ENCODE assay signal across 17 cellular contexts in the genomic region with DNA sequence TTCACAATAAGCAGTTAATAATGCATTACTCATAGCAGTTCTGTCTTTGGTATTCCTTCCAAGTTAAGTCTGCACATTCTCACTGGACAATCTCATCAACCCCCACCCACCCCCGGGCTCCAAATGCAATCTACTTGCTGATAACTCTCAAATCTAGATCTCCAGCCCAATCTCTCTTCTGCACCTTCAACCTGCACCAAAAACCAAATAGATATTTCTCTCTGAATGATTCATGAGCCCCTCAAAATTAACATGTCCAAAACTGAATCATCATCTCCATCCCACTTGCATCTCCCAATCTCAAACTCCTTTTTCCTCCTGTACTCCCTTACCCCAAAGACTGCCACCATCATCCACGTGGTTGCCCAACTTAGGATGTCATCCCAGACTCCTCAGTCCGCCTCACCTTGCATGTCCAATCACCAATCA. TPM values are rescaled to one million over a fixed set of nuclear protein-coding genes. Genes with fewer than 3 reads are reported as not detected.
DNase-seq lines count a peak whose midpoint lies in the region; ATAC-seq and TF ChIP-seq lines count a peak whose summit lies in the region.
"Had no signal": no experiment of that assay in that cellular context is flagged by ENCODE, and none has a peak within 500 bp of the region (broad histone marks: within the 10 kb centered on the region; RNA-seq: fewer than 3 reads in every experiment).

No MANE protein-coding gene starts in this region.

- H3K9me3 ChIP-seq in SK-N-MC (ENCODE audit: low read depth, low read length) (no peaks in the 10 kb centered on the region), skeletal muscle satellite cell (replicated peaks; ENCODE audit: low read length) (no peaks in the 10 kb centered on the region)

- H3K4me1 Mint-ChIP-seq in activated T-cell treated with anti-CD3 and anti-CD28 coated beads, Interleukin-2, amount 50 U/mL, for 4 hours (ENCODE audit: low read depth) = peaks cover 28% of the 10 kb centered on the region

- no peaks in the 10 kb centered on the region for H3K27me3 ChIP-seq in skeletal muscle satellite cell (ENCODE audit: control insufficient read depth, insufficient read depth, low read length)

- CTCF ChIA-PET in HEK293T (lab: Yijun Ruan, JAX) = no interaction called here

- no peak for DNase-seq in activated T-cell treated with anti-CD3 and anti-CD28 coated beads, Interleukin-2, amount 50 U/mL, for 4 hours
- DNase-seq in activated T-cell treated with anti-CD3 and anti-CD28 coated beads for 4 hours = no peak
- DNase-seq in SK-N-MC (ENCODE audit: low read depth, low spot score) = no peak
- DNase-seq in fibroblast of the aortic adventitia (ENCODE audit: low read depth) = peak; percentile 39
- DNase-seq in HEK293T (ENCODE audit: extremely low spot score) = no peak
- DNase-seq in C1 segment of cervical spinal cord (lab: John Stamatoyannopoulos, UW) = no peak
- DNase-seq: 8988T; activated CD8-positive, alpha-beta T cell treated with anti-CD3 and anti-CD28 coated beads, Interleukin-2, amount 10 ng/mL, durations not matched to agents 7 days and 5 days; activated gamma-delta T cell; DMS153; hypothalamus; Kasumi-1; NCI-H2029 treated with DMSO at 0.1 percent for 48 hours; NK-92 treated with Interleukin-12 subunit alpha and Interleukin-12 subunit beta, amount 100 ng/mL, for 24 hours; SIG-M5 had no signal

- no peaks in the 10 kb centered on the region for H3K9me3 Mint-ChIP-seq in activated T-cell treated with anti-CD3 and anti-CD28 coated beads, Interleukin-2, amount 50 U/mL, for 4 hours

- H3K9ac ChIP-seq in SK-N-MC (ENCODE audit: insufficient read length) (no peak overlapping the region), skeletal muscle satellite cell (ENCODE audit: low read depth, low read length) (no peak overlapping the region)

- no peaks in the 10 kb centered on the region for H3K27me3 Mint-ChIP-seq in activated T-cell treated with anti-CD3 and anti-CD28 coated beads, Interleukin-2, amount 50 U/mL, for 4 hours (ENCODE audit: low read depth)

- no peak for TF ChIP-seq CTCF in fibroblast of the aortic adventitia (IDR thresholded peaks at IDR 0.05; ENCODE audit: insufficient read depth, low read length)

- no peak for ATAC-seq in activated T-cell treated with anti-CD3 and anti-CD28 coated beads, Interleukin-2, amount 50 U/mL, for 4 hours
- no peak for ATAC-seq in HG03280 (IDR thresholded peaks at IDR 0.05; ENCODE audit: unreplicated experiment)
- ATAC-seq: activated CD8-positive, alpha-beta T cell treated with anti-CD3 and anti-CD28 coated beads, Interleukin-2, amount 10 ng/mL, durations not matched to agents 7 days and 5 days had no signal

- H3K4me3 Mint-ChIP-seq in activated T-cell treated with anti-CD3 and anti-CD28 coated beads, Interleukin-2, amount 50 U/mL, for 4 hours = peak overlapping the region; percentile 1
- H3K4me3 Mint-ChIP-seq: activated CD8-positive, alpha-beta T cell treated with anti-CD3 and anti-CD28 coated beads, Interleukin-2, amount 10 ng/mL, durations not matched to agents 7 days and 5 days had no signal

- H3K36me3 ChIP-seq in SK-N-MC (ENCODE audit: insufficient read depth, low read length) = no peaks in the 10 kb centered on the region
- H3K36me3 ChIP-seq in skeletal muscle satellite cell (ENCODE audit: insufficient read depth, low read length) = no peaks in the 10 kb centered on the region

- no peaks in the 10 kb centered on the region for H3K36me3 Mint-ChIP-seq in activated T-cell treated with anti-CD3 and anti-CD28 coated beads, Interleukin-2, amount 50 U/mL, for 4 hours (ENCODE audit: insufficient read depth)

- H3K4me1 ChIP-seq in skeletal muscle satellite cell (ENCODE audit: control insufficient read depth, insufficient read depth, low read length) = peaks cover 40% of the 10 kb centered on the region

- peak overlapping the region; percentile 35 for H3K4me2 ChIP-seq in skeletal muscle satellite cell (ENCODE audit: low read length)

- peak overlapping the region; percentile 41 for H3K4me3 ChIP-seq in SK-N-MC
- H3K4me3 ChIP-seq in fibroblast of the aortic adventitia (ENCODE audit: low read depth, low read length) = peak overlapping the region; percentile 43
- peak overlapping the region; percentile 36 for H3K4me3 ChIP-seq in skeletal muscle satellite cell (ENCODE audit: low read length)

- POLR2A ChIA-PET in HEK293T (lab: Yijun Ruan, JAX) = no interaction called here

- peak overlapping the region; percentile 69 for H3K27ac ChIP-seq in SK-N-MC

TF ChIP-seq in HEK293T, 16 proteins besides CTCF, POLR2A, EP300 and RAD21:
- no peak for TF ChIP-seq LEF1 (IDR thresholded peaks at IDR 0.05; ENCODE audit: borderline replicate concordance)
- no peak for TF ChIP-seq BHLHE40 (IDR thresholded peaks at IDR 0.05; ENCODE audit: borderline replicate concordance)
- no peak for TF ChIP-seq CTBP1 (IDR thresholded peaks at IDR 0.05; ENCODE audit: borderline replicate concordance)
- no peak for TF ChIP-seq ELF4 (IDR thresholded peaks at IDR 0.05)
- TF ChIP-seq FOXM1 (IDR thresholded peaks at IDR 0.05; ENCODE audit: borderline replicate concordance) = no peak
- no peak for TF ChIP-seq HDGF (IDR thresholded peaks at IDR 0.05; ENCODE audit: borderline replicate concordance)

RNA-seq across cellular contexts. Expression of a gene that starts 2.7 kb away (rescaled TPM):
- 1 to 10 TPM; 5.2 to 8.6 (median 7.3) TPM for total RNA-seq in activated T-cell treated with anti-CD3 and anti-CD28 coated beads, Interleukin-2, amount 50 U/mL, for 4 hours
- 110 and 142 TPM in 2 replicates for total RNA-seq in fibroblast of the aortic adventitia (ENCODE audit: low replicate concordance)
- 74.0 and 161 TPM in 2 replicates for total RNA-seq in skeletal muscle satellite cell (2012; rRNA removed)

Comparison
In these comparisons a context has a peak if more than half of its experiments do, and no peak if none do; other contexts are left out.
1. RNA of a gene that starts 2.7 kb away (total RNA-seq): 110 to 142 TPM in fibroblast of the aortic adventitia; 5.2 to 8.6 TPM in activated T-cell treated with anti-CD3 and anti-CD28 coated beads, Interleukin-2, amount 50 U/mL, for 4 hours; every median in the first group is over 10 times any median in the second.
2. Peak in every context shown above with its lines, with median percentiles within 50 percentile points of each other: H3K4me3 ChIP-seq.